Comparison of ENCODE assay signal across 1 cellular context in the genomic region with DNA sequence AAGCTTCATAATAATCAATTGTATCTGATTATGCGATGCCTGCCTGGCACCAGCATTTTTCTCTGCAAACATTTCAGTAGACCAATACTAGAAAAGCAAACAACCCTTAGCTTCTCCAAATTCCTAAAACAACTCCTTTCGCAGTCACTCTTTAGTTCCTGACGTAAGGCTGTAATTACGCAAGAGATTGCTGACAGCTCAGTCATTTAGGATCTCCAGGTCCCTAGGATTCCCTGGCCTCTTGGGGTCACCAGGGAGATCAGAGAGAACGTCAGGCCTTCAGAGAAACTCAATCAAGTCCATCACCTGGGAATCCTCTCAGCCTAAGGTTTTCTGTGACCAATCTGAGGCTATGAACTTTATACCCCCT.
TF ChIP-seq lines count a peak whose summit lies in the region.

No MANE protein-coding gene starts in this region.

TF ChIP-seq in IMR-90, 13 proteins besides CTCF, POLR2A, EP300 and RAD21:
- TF ChIP-seq MXI1 (IDR thresholded peaks at IDR 0.05; ENCODE audit: borderline replicate concordance, low read depth, low read length): no peak
- TF ChIP-seq CEBPB (IDR thresholded peaks at IDR 0.05; ENCODE audit: low read depth, low read length): peak; percentile 99
TF ChIP-seq in IMR-90: peak in this region for 1.
